Comparison of ENCODE assay signal across 16 cellular contexts in the genomic region with DNA sequence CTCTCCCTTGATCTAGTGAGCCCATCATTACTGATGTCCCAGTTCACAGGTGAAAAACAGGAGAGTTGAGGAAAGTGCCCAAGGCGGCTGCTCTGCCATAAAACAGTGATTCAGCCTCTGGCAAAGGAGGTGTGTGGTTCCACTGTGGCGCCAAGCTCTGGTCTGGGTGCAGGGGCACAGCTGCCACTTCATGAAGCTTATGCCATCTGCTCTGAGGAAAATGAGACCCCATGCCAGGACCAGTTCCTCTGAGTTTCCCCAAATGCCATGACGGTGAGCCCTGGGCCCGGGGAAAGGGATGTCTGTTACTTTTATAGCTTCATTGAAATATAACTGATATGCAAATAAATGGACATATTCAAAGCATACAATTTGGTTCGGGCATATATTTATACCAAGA. TPM values are rescaled to one million over a fixed set of nuclear protein-coding genes. Genes with fewer than 3 reads are reported as not detected.
DNase-seq lines count a peak whose midpoint lies in the region; ATAC-seq, FAIRE-seq and TF ChIP-seq lines count a peak whose summit lies in the region.
"Had no signal": no experiment of that assay in that cellular context is flagged by ENCODE, and none has a peak within 500 bp of the region (broad histone marks: within the 10 kb centered on the region; RNA-seq: fewer than 3 reads in every experiment).

No MANE protein-coding gene starts in this region.

- WGBS in SK-N-SH (ENCODE audit: low lambda C conversion rate) = 46% methylated on average over 5 of the region's 5 CpGs

- H4K20me1 ChIP-seq in SK-N-SH (ENCODE audit: insufficient read depth) = peaks cover 7% of the 10 kb centered on the region

- no peaks in the 10 kb centered on the region for H3F3A ChIP-seq in SK-N-SH (replicated peaks; ENCODE audit: insufficient read depth)

- H3K4me3 ChIP-seq in SK-N-SH (ENCODE audit: low read depth in 2 of 2, low read length in 1 of 2) = no peak overlapping the region
- H3K4me3 ChIP-seq: coronary artery, gastrocnemius medialis, MG63, upper lobe of left lung had no signal

- H3K9me3 ChIP-seq in SK-N-SH = no peaks in the 10 kb centered on the region
- H3K9me3 ChIP-seq: gastrocnemius medialis, MG63, upper lobe of left lung had no signal

- POLR2A ChIA-PET in SK-N-SH (lab: Yijun Ruan, JAX) = interaction anchor here (0.5 to 1.3 kb wide), 2 partner anchors 56 to 215 kb away, joined by 3 read pairs; partner anchors contain the start of gene PMEPA1

- H3K9me2 ChIP-seq in SK-N-SH = no peaks in the 10 kb centered on the region

- H3K9ac ChIP-seq in SK-N-SH = no peak overlapping the region

- CTCF ChIA-PET in SK-N-SH (lab: Yijun Ruan, JAX) = interaction anchor here (0.6 to 3.2 kb wide), 57 partner anchors 8 to 558 kb away, joined by 3 to 32 read pairs (median 4); partner anchors contain the start of gene ZBP1

- H3K36me3 ChIP-seq in SK-N-SH (replicated peaks in 1 of 2; ENCODE audit: control insufficient read depth in 1 of 2, insufficient read depth in 2 of 2, low read length in 1 of 2) = peaks cover 7 to 72% of the 10 kb centered on the region in 2 experiments
- H3K36me3 ChIP-seq: MG63 had no signal

- no peak overlapping the region for H3K4me2 ChIP-seq in SK-N-SH

- no peak for TF ChIP-seq EP300 in SK-N-SH (IDR thresholded peaks at IDR 0.05; ENCODE audit: borderline replicate concordance in 1 of 2, low read depth in 1 of 2, low read length in 1 of 2)

- FAIRE-seq in GM12892 (lab: Jason Lieb, UNC) = no peak

- H2AFZ ChIP-seq in SK-N-SH (ENCODE audit: low read depth) = no peak overlapping the region

- no peak for TF ChIP-seq RAD21 in SK-N-SH (IDR thresholded peaks at IDR 0.05; ENCODE audit: low read length)

- TF ChIP-seq CTCF in SK-N-SH (IDR thresholded peaks at IDR 0.05) (no peak), VCaP (conservative IDR thresholded peaks at IDR 0.05) (no peak), foreskin keratinocyte (conservative IDR thresholded peaks at IDR 0.05) (no peak)

- peaks cover 0 to 14% of the 10 kb centered on the region in 2 experiments; a peak in 1 of 4 replicates for H3K4me1 ChIP-seq in SK-N-SH (ENCODE audit: control insufficient read depth in 1 of 2, insufficient read depth in 2 of 2, low read depth in 1 of 2, low read length in 1 of 2)
- peaks cover 7% of the 10 kb centered on the region for H3K4me1 ChIP-seq in foreskin keratinocyte
- H3K4me1 ChIP-seq: gastrocnemius medialis had no signal

- H3K27ac ChIP-seq in SK-N-SH (ENCODE audit: low read depth in 2 of 2, low read length in 1 of 2) (no peak overlapping the region; a peak in 1 of 4 replicates), VCaP (peak overlapping the region; percentile 99; the same call in 1 of the 2 replicates), foreskin keratinocyte (no peak overlapping the region)
- H3K27ac ChIP-seq: epithelial cell of prostate, gastrocnemius medialis, upper lobe of left lung had no signal

- DNase-seq in SK-N-SH (peak; percentile 29), GM12892 (ENCODE audit: insufficient read length) (peak; percentile 13), mesenteric fat pad (ENCODE audit: low spot score) (peak; percentile 64), foreskin keratinocyte (no peak), SHP77 treated with DMSO at 0.1 percent for 48 hours (lab: John Stamatoyannopoulos, UW) (no peak)
- DNase-seq in stimulated activated CD8-positive, alpha-beta memory T cell treated with anti-CD3 and anti-CD28 coated beads, Interleukin-4, amount 100 ng/mL, for 48 hours = no peak
- DNase-seq: gastrocnemius medialis, MG63 had no signal

- ATAC-seq in SK-N-SH treated with all-trans-retinoic acid at 6 μM for 48 hours (no peak), foreskin keratinocyte (no peak)

- no peaks in the 10 kb centered on the region for H3K27me3 ChIP-seq in SK-N-SH (ENCODE audit: insufficient read depth)
- H3K27me3 ChIP-seq in foreskin keratinocyte = no peaks in the 10 kb centered on the region
- H3K27me3 ChIP-seq: gastrocnemius medialis, MG63, upper lobe of left lung had no signal

- H3K79me2 ChIP-seq in SK-N-SH (ENCODE audit: insufficient read depth) = no peaks in the 10 kb centered on the region

- no peak for TF ChIP-seq POLR2A in GM12892 (IDR thresholded peaks at IDR 0.05; ENCODE audit: low read depth, low read length)

TF ChIP-seq in SK-N-SH, 30 proteins besides CTCF, POLR2A, EP300 and RAD21:
- TF ChIP-seq ZBTB33 (IDR thresholded peaks at IDR 0.05; ENCODE audit: borderline replicate concordance, low read depth) (no peak), RCOR1 (IDR thresholded peaks at IDR 0.05; ENCODE audit: low read length) (no peak), MEF2A (IDR thresholded peaks at IDR 0.05; ENCODE audit: borderline replicate concordance, low read depth) (no peak)

TF ChIP-seq in SK-N-SH treated with all-trans-retinoic acid at 6 μM for 48 hours, 23 proteins besides CTCF, POLR2A, EP300 and RAD21 (continues in another document):
- no peak for TF ChIP-seq RARB (CRISPR knock-in tag; IDR thresholded peaks at IDR 0.05)
- TF ChIP-seq PPARA (CRISPR knock-in tag; IDR thresholded peaks at IDR 0.05; ENCODE audit: borderline replicate concordance) = no peak
- TF ChIP-seq, protein P1, sequence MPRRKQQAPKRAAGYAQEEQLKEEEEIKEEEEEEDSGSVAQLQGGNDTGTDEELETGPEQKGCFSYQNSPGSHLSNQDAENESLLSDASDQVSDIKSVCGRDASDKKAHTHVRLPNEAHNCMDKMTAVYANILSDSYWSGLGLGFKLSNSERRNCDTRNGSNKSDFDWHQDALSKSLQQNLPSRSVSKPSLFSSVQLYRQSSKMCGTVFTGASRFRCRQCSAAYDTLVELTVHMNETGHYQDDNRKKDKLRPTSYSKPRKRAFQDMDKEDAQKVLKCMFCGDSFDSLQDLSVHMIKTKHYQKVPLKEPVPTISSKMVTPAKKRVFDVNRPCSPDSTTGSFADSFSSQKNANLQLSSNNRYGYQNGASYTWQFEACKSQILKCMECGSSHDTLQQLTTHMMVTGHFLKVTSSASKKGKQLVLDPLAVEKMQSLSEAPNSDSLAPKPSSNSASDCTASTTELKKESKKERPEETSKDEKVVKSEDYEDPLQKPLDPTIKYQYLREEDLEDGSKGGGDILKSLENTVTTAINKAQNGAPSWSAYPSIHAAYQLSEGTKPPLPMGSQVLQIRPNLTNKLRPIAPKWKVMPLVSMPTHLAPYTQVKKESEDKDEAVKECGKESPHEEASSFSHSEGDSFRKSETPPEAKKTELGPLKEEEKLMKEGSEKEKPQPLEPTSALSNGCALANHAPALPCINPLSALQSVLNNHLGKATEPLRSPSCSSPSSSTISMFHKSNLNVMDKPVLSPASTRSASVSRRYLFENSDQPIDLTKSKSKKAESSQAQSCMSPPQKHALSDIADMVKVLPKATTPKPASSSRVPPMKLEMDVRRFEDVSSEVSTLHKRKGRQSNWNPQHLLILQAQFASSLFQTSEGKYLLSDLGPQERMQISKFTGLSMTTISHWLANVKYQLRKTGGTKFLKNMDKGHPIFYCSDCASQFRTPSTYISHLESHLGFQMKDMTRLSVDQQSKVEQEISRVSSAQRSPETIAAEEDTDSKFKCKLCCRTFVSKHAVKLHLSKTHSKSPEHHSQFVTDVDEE (CRISPR knock-in tag; IDR thresholded peaks at IDR 0.05) = no peak
- no peak for TF ChIP-seq SNAI2 (CRISPR knock-in tag; IDR thresholded peaks at IDR 0.05)
- no peak for TF ChIP-seq CREB5 (CRISPR knock-in tag; IDR thresholded peaks at IDR 0.05; ENCODE audit: low read depth)
- TF ChIP-seq GLIS3 (CRISPR knock-in tag; IDR thresholded peaks at IDR 0.05) = no peak
- no peak for TF ChIP-seq PATZ1 (CRISPR knock-in tag; IDR thresholded peaks at IDR 0.05; ENCODE audit: borderline replicate concordance)

RNA-seq across cellular contexts. Expression of gene ZBP1, which starts 33.7 kb away (rescaled TPM):
- polyA plus RNA-seq in SK-N-SH (2012; rRNA removed) = not detected in 2 replicates
- polyA plus RNA-seq in SK-N-SH (2012; cell fraction: cytosol; rRNA removed) = not detected in 2 replicates
- polyA plus RNA-seq in SK-N-SH (2012; cell fraction: nucleus; rRNA removed) = not detected in 2 replicates
- polyA plus RNA-seq in GM12892 (2012; ENCODE audit: missing spikeins) = 2.0 TPM
- 0.26 TPM for total RNA-seq in mesenteric fat pad
- not detected in 2 replicates for total RNA-seq in foreskin keratinocyte
- polyA plus RNA-seq in foreskin keratinocyte = 0.08 TPM in 1 of 2 replicates, not detected in the other
- total RNA-seq: A172, gastrocnemius medialis, lung microvascular endothelial cell, progenitor cell of endocrine pancreas had no signal

RNA-seq across cellular contexts. Expression of gene PMEPA1, which starts 55.9 kb away (rescaled TPM):
- polyA plus RNA-seq in SK-N-SH (2012; rRNA removed) (5.9 and 7.1 TPM in 2 replicates), foreskin keratinocyte (38.6 and 108 TPM in 2 replicates)
- polyA plus RNA-seq in SK-N-SH (2012; cell fraction: cytosol; rRNA removed) = 6.1 and 6.8 TPM in 2 replicates
- polyA plus RNA-seq in SK-N-SH (2012; cell fraction: nucleus; rRNA removed) = 7.9 and 8.1 TPM in 2 replicates
- polyA plus RNA-seq in GM12892 (2012; ENCODE audit: missing spikeins) = 0.78 TPM
- total RNA-seq in mesenteric fat pad (90.0 TPM), foreskin keratinocyte (50.3 and 171 TPM in 2 replicates)

Comparison
In these comparisons a context has a peak if more than half of its experiments do, and no peak if none do; other contexts are left out.
1. DNase-seq: peak in SK-N-SH (single experiment), GM12892 (single experiment) and mesenteric fat pad (single experiment); none in stimulated activated CD8-positive, alpha-beta memory T cell treated with anti-CD3 and anti-CD28 coated beads, Interleukin-4, amount 100 ng/mL, for 48 hours (single experiment), foreskin keratinocyte (0 of 2) and SHP77 treated with DMSO at 0.1 percent for 48 hours (single experiment).